ENCODE assay signal across 8 cellular contexts in genomic region chr21:8377093-8377841, GRCh38.
DNase-seq lines count a peak whose midpoint lies in the region; ATAC-seq, FAIRE-seq and TF ChIP-seq lines count a peak whose summit lies in the region.
"Not testable (repeated sequence)": the region's sequence is repeated elsewhere in the genome, so short reads cannot be mapped to it uniquely, and the experiment has no call there.

No MANE protein-coding gene starts in this region.

- not testable (repeated sequence) for H3K36me3 Mint-ChIP-seq in CD4-positive, alpha-beta T cell (ENCODE audit: low read depth); activated CD8-positive, alpha-beta T cell treated with anti-CD3 and anti-CD28 coated beads, Interleukin-2, amount 10 ng/mL, durations not matched to agents 7 days and 5 days (ENCODE audit: low read depth)

- not testable (repeated sequence) for H3K27ac ChIP-seq in CD4-positive, alpha-beta T cell (ENCODE audit: low read depth, low read length); heart right ventricle; pancreas

- intact Hi-C loops in CD4-positive, alpha-beta T cell (cut with DNase I, micrococcal nuclease); heart right ventricle (cut with DNase I); pancreas (cut with DNase I): not testable (repeated sequence)

- not testable (repeated sequence) for H3K27ac Mint-ChIP-seq in CD4-positive, alpha-beta T cell; activated CD8-positive, alpha-beta T cell treated with anti-CD3 and anti-CD28 coated beads, Interleukin-2, amount 10 ng/mL, durations not matched to agents 7 days and 5 days

- not testable (repeated sequence) for H3K4me3 ChIP-seq in heart right ventricle, pancreas

- H3K9me3 ChIP-seq in CD4-positive, alpha-beta T cell (ENCODE audit: control insufficient read depth, low read length); heart right ventricle; pancreas: not testable (repeated sequence)

- H3K4me3 Mint-ChIP-seq in CD4-positive, alpha-beta T cell; activated CD8-positive, alpha-beta T cell treated with anti-CD3 and anti-CD28 coated beads, Interleukin-2, amount 10 ng/mL, durations not matched to agents 7 days and 5 days: not testable (repeated sequence)

- peak; percentile 57 for ATAC-seq in CD4-positive, alpha-beta T cell (ENCODE audit: poor library complexity)
- ATAC-seq in GM19395 (IDR thresholded peaks at IDR 0.05; ENCODE audit: unreplicated experiment): peak; percentile 54
- ATAC-seq in GM21723 (IDR thresholded peaks at IDR 0.05; ENCODE audit: unreplicated experiment): peak; percentile 74
- peak; percentile 73 for ATAC-seq in HG02973 (IDR thresholded peaks at IDR 0.05; ENCODE audit: unreplicated experiment)
- peak; percentile 68 for ATAC-seq in HG03442 (IDR thresholded peaks at IDR 0.05; ENCODE audit: unreplicated experiment)
- ATAC-seq in activated CD8-positive, alpha-beta T cell treated with anti-CD3 and anti-CD28 coated beads, Interleukin-2, amount 10 ng/mL, durations not matched to agents 7 days and 5 days: peak; percentile 80
- ATAC-seq in heart right ventricle: peak; percentile 36 to 86 (median 78)
- ATAC-seq in pancreas: peak; percentile 74 to 85 (median 82)

- not testable (repeated sequence) for H3K27me3 Mint-ChIP-seq in CD4-positive, alpha-beta T cell; activated CD8-positive, alpha-beta T cell treated with anti-CD3 and anti-CD28 coated beads, Interleukin-2, amount 10 ng/mL, durations not matched to agents 7 days and 5 days (ENCODE audit: low read depth)

- H3K36me3 ChIP-seq in heart right ventricle, pancreas: not testable (repeated sequence)

- H3K9me3 Mint-ChIP-seq in CD4-positive, alpha-beta T cell; activated CD8-positive, alpha-beta T cell treated with anti-CD3 and anti-CD28 coated beads, Interleukin-2, amount 10 ng/mL, durations not matched to agents 7 days and 5 days (ENCODE audit: insufficient read depth): not testable (repeated sequence)

- POLR2A ChIA-PET in CD4-positive, alpha-beta T cell (lab: Charles Lee); activated CD8-positive, alpha-beta T cell treated with anti-CD3 and anti-CD28 coated beads, Interleukin-2, amount 10 ng/mL, durations not matched to agents 7 days and 5 days (lab: Charles Lee): not testable (repeated sequence)

- TF ChIP-seq CTCF in CD4-positive, alpha-beta T cell (IDR thresholded peaks at IDR 0.05); heart right ventricle (IDR thresholded peaks at IDR 0.05); pancreas (IDR thresholded peaks at IDR 0.05): not testable (repeated sequence)

- FAIRE-seq in pancreas (lab: Jason Lieb, UNC): not testable (repeated sequence)

- H3K27me3 ChIP-seq in CD4-positive, alpha-beta T cell (ENCODE audit: control insufficient read depth, insufficient read depth, low read length); heart right ventricle; pancreas: not testable (repeated sequence)

- CTCF ChIA-PET in CD4-positive, alpha-beta T cell (lab: Charles Lee); activated CD8-positive, alpha-beta T cell treated with anti-CD3 and anti-CD28 coated beads, Interleukin-2, amount 10 ng/mL, durations not matched to agents 7 days and 5 days (lab: Charles Lee): not testable (repeated sequence)

- DNase-seq in CD4-positive, alpha-beta T cell; activated CD8-positive, alpha-beta T cell treated with anti-CD3 and anti-CD28 coated beads, Interleukin-2, amount 10 ng/mL, durations not matched to agents 7 days and 5 days; heart right ventricle; pancreas: not testable (repeated sequence)

- H3K4me1 ChIP-seq in heart right ventricle, pancreas: not testable (repeated sequence)

- not testable (repeated sequence) for H3K4me1 Mint-ChIP-seq in CD4-positive, alpha-beta T cell (ENCODE audit: low read depth); activated CD8-positive, alpha-beta T cell treated with anti-CD3 and anti-CD28 coated beads, Interleukin-2, amount 10 ng/mL, durations not matched to agents 7 days and 5 days (ENCODE audit: low read depth)

- WGBS in heart right ventricle, 2 donors: no CpG with 5 or more reads among the region's 22 CpGs
- WGBS in pancreas, 2 donors: no CpG with 5 or more reads among the region's 22 CpGs
